In the genomic region with DNA sequence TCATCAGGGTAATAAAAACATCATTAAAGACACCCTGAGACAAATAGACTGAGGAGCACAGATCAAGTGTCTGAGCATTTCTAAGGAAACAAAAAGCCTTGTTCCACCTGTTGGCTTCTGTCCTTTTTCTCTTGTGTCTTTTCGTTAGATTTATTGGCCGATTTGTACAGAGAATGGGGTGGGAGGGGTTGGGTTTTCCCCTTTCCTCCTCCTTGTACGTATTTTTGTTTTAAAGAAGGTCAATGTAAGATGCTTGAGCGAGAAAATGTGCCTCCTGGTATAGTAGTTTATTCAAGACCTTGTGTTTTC, we compare ENCODE assay signal across 11 cellular contexts. TPM values are rescaled to one million over a fixed set of nuclear protein-coding genes. Genes with fewer than 3 reads are reported as not detected.
DNase-seq lines count a peak whose midpoint lies in the region; ATAC-seq and TF ChIP-seq lines count a peak whose summit lies in the region.
"Had no signal": no experiment of that assay in that cellular context is flagged by ENCODE, and none has a peak within 500 bp of the region (broad histone marks: within the 10 kb centered on the region; RNA-seq: fewer than 3 reads in every experiment).

No MANE protein-coding gene starts in this region.

- H3K27ac Mint-ChIP-seq in effector memory CD8-positive, alpha-beta T cell: no peak overlapping the region
- no peak overlapping the region for H3K27ac Mint-ChIP-seq in neural progenitor cell
- H3K27ac Mint-ChIP-seq: activated naive CD4-positive, alpha-beta T cell treated with anti-CD3 and anti-CD28 coated beads, Interleukin-2, amount 50 U/mL, for 24 hours; memory B cell had no signal

- TF ChIP-seq RAD21 in IMR-90 (IDR thresholded peaks at IDR 0.05; ENCODE audit: low read length): no peak

- CTCF ChIA-PET in IMR-90 (lab: Yijun Ruan, JAX): no interaction called here

- intact Hi-C loops in IMR-90 (cut with micrococcal nuclease): no loop called here

- H2AFZ ChIP-seq in IMR-90 (replicated peaks; ENCODE audit: low read length, poor library complexity) (no peak overlapping the region), neural progenitor cell (replicated peaks) (no peak overlapping the region)

- no peaks in the 10 kb centered on the region for H3K9me3 Mint-ChIP-seq in effector memory CD8-positive, alpha-beta T cell
- no peaks in the 10 kb centered on the region for H3K9me3 Mint-ChIP-seq in neural progenitor cell

- peaks cover 45% of the 10 kb centered on the region for H3F3A ChIP-seq in neural progenitor cell (ENCODE audit: low read depth)

- H3K4me1 ChIP-seq in IMR-90 (ENCODE audit: control insufficient read depth, insufficient read depth, low read length) (peaks cover 13% of the 10 kb centered on the region), neural progenitor cell (peaks cover 46% of the 10 kb centered on the region)

- no peaks in the 10 kb centered on the region for H3K9me3 ChIP-seq in IMR-90 (ENCODE audit: control insufficient read depth, insufficient read depth, low read length)
- H3K9me3 ChIP-seq in neural progenitor cell (ENCODE audit: low read depth): no peaks in the 10 kb centered on the region

- peak overlapping the region; percentile 97; the same call in 1 of the 2 replicates for H3K18ac ChIP-seq in IMR-90 (ENCODE audit: low read depth, low read length)

- no peak overlapping the region for H3K56ac ChIP-seq in IMR-90 (ENCODE audit: extremely low read depth, insufficient read depth, low read length)

- peaks cover 61% of the 10 kb centered on the region for H3K79me2 ChIP-seq in neural progenitor cell (ENCODE audit: low read depth)

- H2BK15ac ChIP-seq in IMR-90 (ENCODE audit: low read depth, low read length): no peak overlapping the region

- H4K20me1 ChIP-seq in IMR-90 (ENCODE audit: insufficient read depth, low read length): no peaks in the 10 kb centered on the region
- peaks cover 49% of the 10 kb centered on the region for H4K20me1 ChIP-seq in neural progenitor cell (ENCODE audit: low read depth)

- no peak overlapping the region for H4K5ac ChIP-seq in IMR-90 (ENCODE audit: low read depth, low read length)

- H3K23ac ChIP-seq in IMR-90 (ENCODE audit: low read depth, low read length): peak overlapping the region; percentile 97; the same call in 1 of the 2 replicates

- H3K9me1 ChIP-seq in IMR-90 (ENCODE audit: insufficient read depth, low read length): no peaks in the 10 kb centered on the region; the same call in 1 of the 2 replicates

- peaks cover 0 to 7% of the 10 kb centered on the region in 2 donors for H3K27me3 Mint-ChIP-seq in effector memory CD8-positive, alpha-beta T cell
- H3K27me3 Mint-ChIP-seq in neural progenitor cell (ENCODE audit: insufficient read depth, low read depth): no peaks in the 10 kb centered on the region
- H3K27me3 Mint-ChIP-seq: activated naive CD4-positive, alpha-beta T cell treated with anti-CD3 and anti-CD28 coated beads, Interleukin-2, amount 50 U/mL, for 24 hours had no signal

- H2BK120ac ChIP-seq in IMR-90 (ENCODE audit: low read depth, low read length): 0 out of 2 replicates have a peak overlapping the region, but pooled peaks have one; percentile 97

- peak overlapping the region; percentile 99; the same call in 1 of the 2 replicates for H3K14ac ChIP-seq in IMR-90 (replicated peaks; ENCODE audit: low read depth, low read length)

- peaks cover 3 to 20% of the 10 kb centered on the region in 2 experiments; a peak in 3 of 4 replicates for H3K79me1 ChIP-seq in IMR-90 (ENCODE audit: low read depth in 1 of 2, low read length in 2 of 2)

- H2AK9ac ChIP-seq in IMR-90 (replicated peaks; ENCODE audit: low read depth, low read length, poor library complexity): no peak overlapping the region

- H3K9ac ChIP-seq in IMR-90 (ENCODE audit: low read depth, low read length) (peak overlapping the region; percentile 88; the same call in 1 of the 2 replicates), neural progenitor cell (peak overlapping the region; percentile 73)

- H3K36me3 ChIP-seq in IMR-90 (ENCODE audit: control insufficient read depth, insufficient read depth, low read length) (no peaks in the 10 kb centered on the region), neural progenitor cell (no peaks in the 10 kb centered on the region)

- H3K27ac ChIP-seq in IMR-90 (ENCODE audit: insufficient read depth, low read length) (no peak overlapping the region), neural progenitor cell (peak overlapping the region; percentile 93)

- H3K27me3 ChIP-seq in IMR-90 (ENCODE audit: control insufficient read depth, insufficient read depth, low read length): no peaks in the 10 kb centered on the region
- no peaks in the 10 kb centered on the region for H3K27me3 ChIP-seq in neural progenitor cell

- H3K4me1 Mint-ChIP-seq in effector memory CD8-positive, alpha-beta T cell (ENCODE audit: low read depth in 2 of 2): peaks cover 18 to 36% of the 10 kb centered on the region in 2 donors
- peaks cover 42% of the 10 kb centered on the region for H3K4me1 Mint-ChIP-seq in neural progenitor cell

- no CpG with 5 or more reads among the region's 4 CpGs for WGBS in IMR-90 (ENCODE audit: extremely low coverage in 2 of 2, insufficient read length in 1 of 2), 2 experiments

- H2BK5ac ChIP-seq in IMR-90 (ENCODE audit: low read depth, low read length, poor library complexity, severe bottlenecking): no peak overlapping the region

- POLR2A ChIA-PET in IMR-90 (lab: Charles Lee; ENCODE audit: unreplicated experiment): interaction anchor here (1.7 kb wide), 1 partner anchor 57 kb away, joined by 5 read pairs; no protein-coding TSS in a partner anchor

- no peak overlapping the region for H2AK5ac ChIP-seq in IMR-90 (ENCODE audit: low read depth, low read length)

- peak overlapping the region; percentile 60 for H3K4me3 ChIP-seq in AG09309 (ENCODE audit: control insufficient read depth, low read depth, low read length)
- peak overlapping the region; percentile 78 for H3K4me3 ChIP-seq in IMR-90 (ENCODE audit: insufficient read depth, low read depth, low read length)
- peak overlapping the region; percentile 74 for H3K4me3 ChIP-seq in neural progenitor cell

- no peak overlapping the region for H4K91ac ChIP-seq in IMR-90 (ENCODE audit: insufficient read depth, low read depth, low read length)

- BruUV-seq in IMR-90 (replicated peaks; lab: Mats Ljungman, UMichigan): no TSS peak

- peak overlapping the region in 1 of 2 experiments; percentile 95; a peak in 2 of 4 replicates for H4K8ac ChIP-seq in IMR-90 (ENCODE audit: low read depth in 2 of 2, low read length in 2 of 2)

- H3K36me3 Mint-ChIP-seq in effector memory CD8-positive, alpha-beta T cell (ENCODE audit: insufficient read depth): peaks cover 8% of the 10 kb centered on the region
- H3K36me3 Mint-ChIP-seq in neural progenitor cell: peaks cover 25% of the 10 kb centered on the region
- H3K36me3 Mint-ChIP-seq: memory B cell had no signal

- dilution Hi-C loops in IMR-90 (cut with HindIII; ENCODE audit: low sequenced_read_pairs, unreplicated experiment): no loop called here

- H3K4me3 Mint-ChIP-seq in effector memory CD8-positive, alpha-beta T cell: peak overlapping the region; percentile 21 to 25
- H3K4me3 Mint-ChIP-seq in neural progenitor cell: no peak overlapping the region
- H3K4me3 Mint-ChIP-seq: activated naive CD4-positive, alpha-beta T cell treated with anti-CD3 and anti-CD28 coated beads, Interleukin-2, amount 50 U/mL, for 24 hours; memory B cell had no signal

- in situ Hi-C loops in IMR-90 (cut with MboI; ENCODE audit: low sequenced_read_pairs): no loop called here

- H2BK20ac ChIP-seq in IMR-90 (ENCODE audit: low read depth, low read length): no peak overlapping the region; the same call in 1 of the 2 replicates

- TF ChIP-seq CTCF in AG09309 (IDR thresholded peaks at IDR 0.05; ENCODE audit: control insufficient read depth, insufficient read depth, low read depth, low read length, missing control alignments) (no peak), IMR-90 (conservative IDR thresholded peaks at IDR 0.05; ENCODE audit: low read depth, low read length) (no peak), neural progenitor cell (IDR thresholded peaks at IDR 0.05) (no peak)

- no peak for ATAC-seq in IMR-90 (ENCODE audit: low read depth)
- ATAC-seq in effector memory CD8-positive, alpha-beta T cell (replicated peaks): no peak
- no peak for ATAC-seq in HG03097 (IDR thresholded peaks at IDR 0.05; ENCODE audit: low FRiP score, unreplicated experiment)
- ATAC-seq in HG03521 (IDR thresholded peaks at IDR 0.05; ENCODE audit: unreplicated experiment): no peak

- H3K4ac ChIP-seq in IMR-90 (ENCODE audit: low read depth, low read length): peak overlapping the region; percentile 97; the same call in 1 of the 2 replicates

- no peak for TF ChIP-seq POLR2A in IMR-90 (IDR thresholded peaks at IDR 0.05; ENCODE audit: low read depth, low read length)

- H3K4me2 ChIP-seq in IMR-90 (ENCODE audit: low read depth, low read length) (peak overlapping the region; percentile 97), neural progenitor cell (peak overlapping the region; percentile 93)

- DNase-seq in AG09309 (ENCODE audit: low read depth) (no peak), IMR-90 (no peak), neural progenitor cell (ENCODE audit: low spot score) (no peak), RKO (ENCODE audit: low spot score) (no peak), NCI-H1105 treated with DMSO at 0.1 percent for 48 hours (lab: John Stamatoyannopoulos, UW) (no peak)
- no peak for DNase-seq in effector memory CD8-positive, alpha-beta T cell
- DNase-seq: Karpas-422 had no signal

TF ChIP-seq in IMR-90, 13 proteins besides CTCF, POLR2A, EP300 and RAD21 (continues in another document):
- TF ChIP-seq MXI1 (IDR thresholded peaks at IDR 0.05; ENCODE audit: borderline replicate concordance, low read depth, low read length) (no peak), BHLHE40 (IDR thresholded peaks at IDR 0.05; ENCODE audit: low read depth, low read length) (no peak), CEBPB (IDR thresholded peaks at IDR 0.05; ENCODE audit: low read depth, low read length) (no peak), FOS (IDR thresholded peaks at IDR 0.05; ENCODE audit: low read depth, low read length) (no peak), MAFK (IDR thresholded peaks at IDR 0.05; ENCODE audit: low read depth, low read length) (no peak), RFX5 (IDR thresholded peaks at IDR 0.05; ENCODE audit: low read depth, low read length) (no peak), NFE2L2 (IDR thresholded peaks at IDR 0.05; ENCODE audit: low read depth, low read length) (no peak)

RNA-seq across cellular contexts. Expression of gene BCL9, which starts 1.2 kb away (rescaled TPM):
- total RNA-seq in IMR-90 (2012; rRNA removed) (3.6 and 5.0 TPM in 2 replicates), neural progenitor cell (ENCODE audit: low replicate concordance) (48.7 and 61.1 TPM in 2 replicates)
- 10.5 and 12.4 TPM in 2 replicates for polyA plus RNA-seq in IMR-90 (2012; rRNA removed)
- 4.2 and 9.7 TPM in 2 replicates for polyA plus RNA-seq in IMR-90 (2012; cell fraction: cytosol; rRNA removed)
- 9.2 and 12.4 TPM in 2 replicates for polyA plus RNA-seq in IMR-90 (2012; cell fraction: nucleus; rRNA removed; ENCODE audit: low replicate concordance)
